1 cellular context compared by ENCODE assay signal in the genomic region with DNA sequence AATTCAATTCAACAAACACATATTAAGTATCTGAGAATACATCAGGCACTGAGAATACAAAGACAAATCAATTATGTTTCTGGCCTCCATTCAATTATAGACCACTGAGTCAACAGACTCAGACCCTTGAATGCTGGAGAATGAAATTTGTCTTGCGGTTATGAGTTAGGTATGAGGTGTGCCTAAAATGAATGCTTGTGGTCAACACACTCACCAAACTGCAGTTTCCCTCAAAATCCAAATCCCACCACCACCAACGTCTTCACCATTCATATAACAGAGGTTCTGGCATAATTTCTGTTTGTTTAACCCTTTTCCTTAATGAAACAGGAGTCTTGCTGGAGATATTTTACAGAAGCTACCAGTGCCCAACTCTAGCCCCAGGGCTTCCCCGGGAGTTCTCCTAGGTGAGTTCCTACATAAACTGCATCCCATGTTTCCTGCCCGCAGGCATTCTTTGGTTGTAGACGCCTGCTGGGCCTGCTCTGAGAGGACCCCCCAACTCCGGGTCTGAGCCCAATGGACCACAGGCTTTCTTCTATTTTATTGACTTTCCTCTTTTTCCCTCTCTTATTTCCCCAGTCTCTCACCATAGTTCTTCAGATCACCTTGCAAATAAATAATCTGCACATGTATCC.
TF ChIP-seq lines count a peak whose summit lies in the region.

No MANE protein-coding gene starts in this region.

TF ChIP-seq in GM23338, 12 proteins besides CTCF, POLR2A, EP300 and RAD21 (continued from another document):
- TF ChIP-seq, protein P1, sequence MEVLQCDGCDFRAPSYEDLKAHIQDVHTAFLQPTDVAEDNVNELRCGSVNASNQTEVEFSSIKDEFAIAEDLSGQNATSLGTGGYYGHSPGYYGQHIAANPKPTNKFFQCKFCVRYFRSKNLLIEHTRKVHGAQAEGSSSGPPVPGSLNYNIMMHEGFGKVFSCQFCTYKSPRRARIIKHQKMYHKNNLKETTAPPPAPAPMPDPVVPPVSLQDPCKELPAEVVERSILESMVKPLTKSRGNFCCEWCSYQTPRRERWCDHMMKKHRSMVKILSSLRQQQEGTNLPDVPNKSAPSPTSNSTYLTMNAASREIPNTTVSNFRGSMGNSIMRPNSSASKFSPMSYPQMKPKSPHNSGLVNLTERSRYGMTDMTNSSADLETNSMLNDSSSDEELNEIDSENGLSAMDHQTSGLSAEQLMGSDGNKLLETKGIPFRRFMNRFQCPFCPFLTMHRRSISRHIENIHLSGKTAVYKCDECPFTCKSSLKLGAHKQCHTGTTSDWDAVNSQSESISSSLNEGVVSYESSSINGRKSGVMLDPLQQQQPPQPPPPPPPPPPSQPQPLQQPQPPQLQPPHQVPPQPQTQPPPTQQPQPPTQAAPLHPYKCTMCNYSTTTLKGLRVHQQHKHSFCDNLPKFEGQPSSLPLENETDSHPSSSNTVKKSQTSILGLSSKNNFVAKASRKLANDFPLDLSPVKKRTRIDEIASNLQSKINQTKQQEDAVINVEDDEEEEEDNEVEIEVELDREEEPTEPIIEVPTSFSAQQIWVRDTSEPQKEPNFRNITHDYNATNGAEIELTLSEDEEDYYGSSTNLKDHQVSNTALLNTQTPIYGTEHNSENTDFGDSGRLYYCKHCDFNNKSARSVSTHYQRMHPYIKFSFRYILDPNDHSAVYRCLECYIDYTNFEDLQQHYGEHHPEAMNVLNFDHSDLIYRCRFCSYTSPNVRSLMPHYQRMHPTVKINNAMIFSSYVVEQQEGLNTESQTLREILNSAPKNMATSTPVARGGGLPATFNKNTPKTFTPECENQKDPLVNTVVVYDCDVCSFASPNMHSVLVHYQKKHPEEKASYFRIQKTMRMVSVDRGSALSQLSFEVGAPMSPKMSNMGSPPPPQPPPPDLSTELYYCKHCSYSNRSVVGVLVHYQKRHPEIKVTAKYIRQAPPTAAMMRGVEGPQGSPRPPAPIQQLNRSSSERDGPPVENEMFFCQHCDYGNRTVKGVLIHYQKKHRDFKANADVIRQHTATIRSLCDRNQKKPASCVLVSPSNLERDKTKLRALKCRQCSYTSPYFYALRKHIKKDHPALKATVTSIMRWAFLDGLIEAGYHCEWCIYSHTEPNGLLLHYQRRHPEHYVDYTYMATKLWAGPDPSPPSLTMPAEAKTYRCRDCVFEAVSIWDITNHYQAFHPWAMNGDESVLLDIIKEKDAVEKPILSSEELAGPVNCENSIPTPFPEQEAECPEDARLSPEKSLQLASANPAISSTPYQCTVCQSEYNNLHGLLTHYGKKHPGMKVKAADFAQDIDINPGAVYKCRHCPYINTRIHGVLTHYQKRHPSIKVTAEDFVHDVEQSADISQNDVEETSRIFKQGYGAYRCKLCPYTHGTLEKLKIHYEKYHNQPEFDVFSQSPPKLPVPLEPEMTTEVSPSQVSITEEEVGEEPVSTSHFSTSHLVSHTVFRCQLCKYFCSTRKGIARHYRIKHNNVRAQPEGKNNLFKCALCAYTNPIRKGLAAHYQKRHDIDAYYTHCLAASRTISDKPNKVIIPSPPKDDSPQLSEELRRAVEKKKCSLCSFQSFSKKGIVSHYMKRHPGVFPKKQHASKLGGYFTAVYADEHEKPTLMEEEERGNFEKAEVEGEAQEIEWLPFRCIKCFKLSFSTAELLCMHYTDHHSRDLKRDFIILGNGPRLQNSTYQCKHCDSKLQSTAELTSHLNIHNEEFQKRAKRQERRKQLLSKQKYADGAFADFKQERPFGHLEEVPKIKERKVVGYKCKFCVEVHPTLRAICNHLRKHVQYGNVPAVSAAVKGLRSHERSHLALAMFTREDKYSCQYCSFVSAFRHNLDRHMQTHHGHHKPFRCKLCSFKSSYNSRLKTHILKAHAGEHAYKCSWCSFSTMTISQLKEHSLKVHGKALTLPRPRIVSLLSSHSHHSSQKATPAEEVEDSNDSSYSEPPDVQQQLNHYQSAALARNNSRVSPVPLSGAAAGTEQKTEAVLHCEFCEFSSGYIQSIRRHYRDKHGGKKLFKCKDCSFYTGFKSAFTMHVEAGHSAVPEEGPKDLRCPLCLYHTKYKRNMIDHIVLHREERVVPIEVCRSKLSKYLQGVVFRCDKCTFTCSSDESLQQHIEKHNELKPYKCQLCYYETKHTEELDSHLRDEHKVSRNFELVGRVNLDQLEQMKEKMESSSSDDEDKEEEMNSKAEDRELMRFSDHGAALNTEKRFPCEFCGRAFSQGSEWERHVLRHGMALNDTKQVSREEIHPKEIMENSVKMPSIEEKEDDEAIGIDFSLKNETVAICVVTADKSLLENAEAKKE (CRISPR knock-in tag; IDR thresholded peaks at IDR 0.05) = no peak
- no peak for TF ChIP-seq CREB1 (CRISPR knock-in tag; IDR thresholded peaks at IDR 0.05; ENCODE audit: low read depth)
